In the genomic region with DNA sequence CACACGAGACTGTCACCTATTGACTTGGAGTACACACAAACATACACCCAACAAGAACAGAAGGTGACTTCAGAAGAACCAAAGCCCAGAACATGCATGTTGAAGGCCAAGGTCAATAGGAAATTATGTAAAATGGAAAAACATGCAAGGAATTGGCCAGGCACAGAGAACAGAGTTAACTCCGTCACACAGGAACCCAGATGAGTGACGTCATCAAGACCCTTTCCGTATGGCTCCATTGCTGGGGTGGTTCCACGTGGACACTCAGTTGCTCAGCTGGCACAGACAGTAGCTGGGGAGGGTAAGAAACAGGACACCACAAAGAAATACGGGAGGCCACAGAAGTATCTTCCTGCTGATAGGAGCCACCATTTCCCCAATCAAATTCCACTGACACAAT, we compare ENCODE assay signal across 35 cellular contexts. TPM values are rescaled to one million over a fixed set of nuclear protein-coding genes. Genes with fewer than 3 reads are reported as not detected.
"Had no signal": no experiment of that assay in that cellular context is flagged by ENCODE, and none has a peak within 500 bp of the region (broad histone marks: within the 10 kb centered on the region; RNA-seq: fewer than 3 reads in every experiment).

No MANE protein-coding gene starts in this region.

- H3K27ac ChIP-seq: adrenal gland, body of pancreas, brain microvascular endothelial cell, breast epithelium, VCaP had no signal

- ATAC-seq: activated CD8-positive, alpha-beta T cell treated with anti-CD3 and anti-CD28 coated beads for 36 hours; activated naive CD4-positive, alpha-beta T cell treated with anti-CD3 and anti-CD28 coated beads, Interleukin-2, amount 50 U/mL, for 72 hours; activated T-cell treated with anti-CD3 and anti-CD28 coated beads, Interleukin-2, amount 50 U/mL, for 4 hours; activated T-cell treated with anti-CD3 and anti-CD28 coated beads, Interleukin-2, amount 50 U/mL, for 72 hours; activated T-helper 17 cell treated with anti-CD3 and anti-CD28 coated beads, Interleukin-2, amount 50 U/mL, for 72 hours; body of pancreas had no signal

- H3K36me3 ChIP-seq: adrenal gland, brain microvascular endothelial cell, breast epithelium had no signal

- H3K4me1 ChIP-seq: adrenal gland, body of pancreas, breast epithelium had no signal

- H3K27me3 ChIP-seq: adrenal gland, body of pancreas, brain microvascular endothelial cell, breast epithelium had no signal

- H3K9me3 ChIP-seq: adrenal gland, body of pancreas had no signal

- H3K4me3 ChIP-seq: adrenal gland, body of pancreas, breast epithelium had no signal

- DNase-seq: activated B cell treated with CpG ODN at 0.5 μM for 24 hours; activated CD4-positive, alpha-beta memory T cell treated with anti-CD3 and anti-CD28 coated beads for 36 hours; activated CD4-positive, alpha-beta T cell treated with anti-CD3 and anti-CD28 coated beads for 4 hours; activated CD4-positive, alpha-beta T cell treated with anti-CD3 and anti-CD28 coated beads, Interleukin-2, amount 10 ng/mL, durations not matched to agents 24 days and 14 days; activated CD4-positive, alpha-beta T cell treated with anti-CD3 and anti-CD28 coated beads, Interleukin-2, amount 50 U/mL, for 1 hour; activated CD4-positive, alpha-beta T cell treated with anti-CD3 and anti-CD28 coated beads, Interleukin-2, amount 50 U/mL, for 4 hours; activated CD4-positive, CD25-positive, alpha-beta regulatory T cell treated with anti-CD3 and anti-CD28 coated beads, Interleukin-2, amount 50 U/mL, for 72 hours; activated CD8-positive, alpha-beta memory T cell treated with anti-CD3 and anti-CD28 coated beads, Interleukin-2, amount 50 U/mL, for 4 hours; activated CD8-positive, alpha-beta T cell treated with anti-CD3 and anti-CD28 coated beads for 36 hours; activated effector memory CD4-positive, alpha-beta T cell treated with anti-CD3 and anti-CD28 coated beads, Interleukin-2, amount 50 U/mL, for 16 hours; activated gamma-delta T cell treated with Interleukin-2 at 50 U/mL for 16 hours; activated naive CD4-positive, alpha-beta T cell; activated naive CD4-positive, alpha-beta T cell treated with anti-CD3 and anti-CD28 coated beads for 36 hours; activated naive CD4-positive, alpha-beta T cell treated with anti-CD3 and anti-CD28 coated beads, Interleukin-2, amount 50 U/mL, for 16 hours; activated naive CD8-positive, alpha-beta T cell treated with anti-CD3 and anti-CD28 coated beads for 36 hours; activated T-cell treated with anti-CD3 and anti-CD28 coated beads for 4 hours; activated T-cell treated with anti-CD3 and anti-CD28 coated beads, Interleukin-2, amount 50 U/mL, for 1 hour; activated T-cell treated with anti-CD3 and anti-CD28 coated beads, Interleukin-2, amount 50 U/mL, for 4 hours; activated T-cell treated with anti-CD3 and anti-CD28 coated beads, Interleukin-2, amount 50 U/mL, for 72 hours; adrenal gland; amniotic stem cell; aorta; body of pancreas; brain microvascular endothelial cell; central memory CD4-positive, alpha-beta T cell; T-helper 2 cell; T-helper 9 cell had no signal

- FAIRE-seq: astrocyte, TTC549 had no signal

RNA-seq across cellular contexts. Expression of gene SOX11, which starts 18.4 kb away (rescaled TPM):
- total RNA-seq: activated B cell treated with CpG ODN at 0.5 μM for 24 hours; activated CD4-positive, alpha-beta memory T cell treated with anti-CD3 and anti-CD28 coated beads for 36 hours; activated CD4-positive, alpha-beta T cell treated with anti-CD3 and anti-CD28 coated beads, Interleukin-2, amount 10 ng/mL, durations not matched to agents 24 days and 14 days; activated CD8-positive, alpha-beta memory T cell treated with anti-CD3 and anti-CD28 coated beads for 36 hours; activated CD8-positive, alpha-beta T cell treated with anti-CD3 and anti-CD28 coated beads for 36 hours; activated naive CD4-positive, alpha-beta T cell treated with anti-CD3 and anti-CD28 coated beads for 36 hours; activated naive CD4-positive, alpha-beta T cell treated with anti-CD3 and anti-CD28 coated beads, Interleukin-2, amount 50 U/mL, for 72 hours; activated naive CD8-positive, alpha-beta T cell treated with anti-CD3 and anti-CD28 coated beads for 36 hours; activated T-cell treated with anti-CD3 and anti-CD28 coated beads, Interleukin-2, amount 50 U/mL, for 72 hours; activated T-helper 1 cell treated with anti-CD3 and anti-CD28 coated beads, Interleukin-12 subunit alpha, Interleukin-12 subunit beta, Interleukin-2, Interleukin-4 antibody, amounts not matched to agents 30 ng/mL and 10 ng/mL and 1 ng/mL, durations not matched to agents 14 hours and 24 hours and 36 hours; activated T-helper 17 cell treated with anti-CD3 and anti-CD28 coated beads, Interleukin-2, amount 50 U/mL, for 72 hours had no signal
- polyA plus RNA-seq: adrenal gland, aorta had no signal
